In the genomic region with DNA sequence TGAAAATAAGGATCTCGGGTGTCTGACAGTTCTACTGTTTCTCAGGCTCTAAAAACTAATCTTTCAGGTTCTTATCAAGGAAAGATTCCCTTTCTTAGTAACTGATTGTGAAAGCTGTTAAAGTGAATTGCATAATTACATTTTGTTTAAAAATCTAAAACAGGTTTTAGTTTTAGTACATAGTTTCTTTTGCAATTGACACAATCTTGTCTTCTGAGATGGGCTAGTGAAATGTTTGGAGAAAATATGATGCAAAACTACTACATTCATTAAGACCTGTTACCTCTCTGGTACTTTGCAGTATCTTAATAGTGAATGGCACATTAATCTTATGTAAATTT, we compare ENCODE assay signal across 8 cellular contexts.
DNase-seq lines count a peak whose midpoint lies in the region; ATAC-seq and TF ChIP-seq lines count a peak whose summit lies in the region.

No MANE protein-coding gene starts in this region.

- H3K27ac ChIP-seq in stomach, result no peak overlapping the region

- peaks cover 0 to 26% (median 9%) of the 10 kb centered on the region in 4 donors for H3K4me1 ChIP-seq in stomach

- H3K4me1 Mint-ChIP-seq in HFFc6 (ENCODE audit: low read depth) (peaks cover 80% of the 10 kb centered on the region), naive B cell (peaks cover 25 to 26% (median 25%) of the 10 kb centered on the region in 3 donors)
- H3K4me1 Mint-ChIP-seq in activated T-helper 2 cell treated with anti-CD3 and anti-CD28 coated beads, Interferon-gamma antibody, Interleukin-2, Interleukin-4, amounts not matched to agents 10 μg/mL and 5 μg/mL and 100 μg/mL, durations not matched to agents 14 hours and 24 hours and 36 hours (ENCODE audit: low read depth), result peaks cover 71% of the 10 kb centered on the region

- no peak for TF ChIP-seq CTCF in GM12865 (IDR thresholded peaks at IDR 0.05; ENCODE audit: insufficient read depth, low read depth, low read length, missing control alignments)
- TF ChIP-seq CTCF in HFFc6 (IDR thresholded peaks at IDR 0.05), result no peak
- no peak for TF ChIP-seq CTCF in stomach (IDR thresholded peaks at IDR 0.05)

- H3K27ac Mint-ChIP-seq in HFFc6 (no peak overlapping the region), naive B cell (peak overlapping the region in 1 of 6 donors; percentile 12)
- peak overlapping the region; percentile 93 for H3K27ac Mint-ChIP-seq in activated T-helper 2 cell treated with anti-CD3 and anti-CD28 coated beads, Interferon-gamma antibody, Interleukin-2, Interleukin-4, amounts not matched to agents 10 μg/mL and 5 μg/mL and 100 μg/mL, durations not matched to agents 14 hours and 24 hours and 36 hours

- TF ChIP-seq POLR2A in stomach (IDR thresholded peaks at IDR 0.05), result no peak

- peaks cover 0 to 21% (median 9%) of the 10 kb centered on the region in 4 donors for H3K36me3 ChIP-seq in stomach

- H3K9me3 Mint-ChIP-seq in HFFc6 (no peaks in the 10 kb centered on the region), naive B cell (no peaks in the 10 kb centered on the region)
- H3K9me3 Mint-ChIP-seq in activated T-helper 2 cell treated with anti-CD3 and anti-CD28 coated beads, Interferon-gamma antibody, Interleukin-2, Interleukin-4, amounts not matched to agents 10 μg/mL and 5 μg/mL and 100 μg/mL, durations not matched to agents 14 hours and 24 hours and 36 hours, result no peaks in the 10 kb centered on the region

- no peaks in the 10 kb centered on the region for H3K9me3 ChIP-seq in stomach

- peak overlapping the region; percentile 20; the same call in 1 of the 2 replicates for H3K4me3 ChIP-seq in GM12865 (ENCODE audit: low read depth, low read length)
- no peak overlapping the region for H3K4me3 ChIP-seq in stomach

- DNase-seq in GM12865 (ENCODE audit: low read depth) (no peak), HFFc6 (no peak), naive B cell (no peak), DMS 273 treated with DMSO at 0.1 percent for 48 hours (lab: John Stamatoyannopoulos, UW) (no peak), stomach (no peak), activated gamma-delta T cell treated with Interleukin-2 at 50 U/mL for 16 hours (no peak), GM19240 (ENCODE audit: insufficient read length, low spot score) (no peak)
- DNase-seq in activated T-helper 2 cell treated with anti-CD3 and anti-CD28 coated beads, Interferon-gamma antibody, Interleukin-2, Interleukin-4, amounts not matched to agents 10 μg/mL and 5 μg/mL and 100 μg/mL, durations not matched to agents 14 hours and 24 hours and 36 hours (ENCODE audit: low spot score), result no peak

- H3K4me3 Mint-ChIP-seq in HFFc6 (peak overlapping the region; percentile 62), naive B cell (peak overlapping the region; percentile 24 to 88 (median 80))
- H3K4me3 Mint-ChIP-seq in activated T-helper 2 cell treated with anti-CD3 and anti-CD28 coated beads, Interferon-gamma antibody, Interleukin-2, Interleukin-4, amounts not matched to agents 10 μg/mL and 5 μg/mL and 100 μg/mL, durations not matched to agents 14 hours and 24 hours and 36 hours (ENCODE audit: low read depth), result peak overlapping the region; percentile 81

- H3K36me3 Mint-ChIP-seq in HFFc6 (ENCODE audit: low read depth) (peaks cover 28% of the 10 kb centered on the region), naive B cell (peaks cover 0 to 4% of the 10 kb centered on the region in 2 donors)
- peaks cover 39% of the 10 kb centered on the region for H3K36me3 Mint-ChIP-seq in activated T-helper 2 cell treated with anti-CD3 and anti-CD28 coated beads, Interferon-gamma antibody, Interleukin-2, Interleukin-4, amounts not matched to agents 10 μg/mL and 5 μg/mL and 100 μg/mL, durations not matched to agents 14 hours and 24 hours and 36 hours (ENCODE audit: low read depth)

- 38 to 59% (median 41%) methylated on average over 1 of the region's 1 CpG for WGBS in stomach, 5 donors

- intact Hi-C loops in activated T-helper 2 cell treated with anti-CD3 and anti-CD28 coated beads, Interferon-gamma antibody, Interleukin-2, Interleukin-4, amounts not matched to agents 10 μg/mL and 5 μg/mL and 100 μg/mL, durations not matched to agents 14 hours and 24 hours and 36 hours (cut with micrococcal nuclease), result loop anchor here (1.0 to 10.0 kb wide), 9 partner anchors 14 to 1241 kb away; no protein-coding TSS in a partner anchor
- intact Hi-C loops in stomach (cut with DNase I; ENCODE audit: low total_unique reads), result loop anchor here (10.0 kb wide), 1 partner anchor 1051 kb away; no protein-coding TSS in a partner anchor

- no peak for ATAC-seq in naive B cell (ENCODE audit: low read depth in 2 of 2)

- H3K27me3 Mint-ChIP-seq in HFFc6 (ENCODE audit: insufficient read depth), result no peaks in the 10 kb centered on the region; the same call in 1 of the 2 replicates
- no peaks in the 10 kb centered on the region for H3K27me3 Mint-ChIP-seq in activated T-helper 2 cell treated with anti-CD3 and anti-CD28 coated beads, Interferon-gamma antibody, Interleukin-2, Interleukin-4, amounts not matched to agents 10 μg/mL and 5 μg/mL and 100 μg/mL, durations not matched to agents 14 hours and 24 hours and 36 hours (ENCODE audit: low read depth)
- no peaks in the 10 kb centered on the region for H3K27me3 Mint-ChIP-seq in naive B cell

- no peaks in the 10 kb centered on the region for H3K27me3 ChIP-seq in stomach

- TF ChIP-seq EP300 in stomach (IDR thresholded peaks at IDR 0.05), result no peak
